In genomic region chr5:40716000-40716399, GRCh38 we compare ENCODE assay signal across 12 cellular contexts. TPM values are rescaled to one million over a fixed set of nuclear protein-coding genes. Genes with fewer than 3 reads are reported as not detected.
A peak's percentile ranks its signal among the peaks of the same experiment; 100 is the strongest.
DNase-seq lines count a peak whose midpoint lies in the region; ATAC-seq, FAIRE-seq and TF ChIP-seq lines count a peak whose summit lies in the region.
"Had no signal": no experiment of that assay in that cellular context is flagged by ENCODE, and none has a peak within 500 bp of the region (broad histone marks: within the 10 kb centered on the region; RNA-seq: fewer than 3 reads in every experiment).

No MANE protein-coding gene starts in this region.

- H3K36me3 Mint-ChIP-seq in neural progenitor cell: peaks cover 31% of the 10 kb centered on the region

- H2AFZ ChIP-seq in neural progenitor cell (replicated peaks): no peak overlapping the region

- H3K4me3 Mint-ChIP-seq in neural progenitor cell: no peak overlapping the region
- H3K4me3 Mint-ChIP-seq: naive thymus-derived CD4-positive, alpha-beta T cell had no signal

- no peaks in the 10 kb centered on the region for H3K36me3 ChIP-seq in neural progenitor cell
- H3K36me3 ChIP-seq: thyroid gland had no signal

- no peak overlapping the region for H3K4me2 ChIP-seq in neural progenitor cell
- H3K4me2 ChIP-seq: KMS-11 had no signal

- no peaks in the 10 kb centered on the region for H3K27me3 Mint-ChIP-seq in neural progenitor cell (ENCODE audit: insufficient read depth, low read depth)
- H3K27me3 Mint-ChIP-seq: naive thymus-derived CD4-positive, alpha-beta T cell had no signal

- no peaks in the 10 kb centered on the region for H3K79me2 ChIP-seq in neural progenitor cell (ENCODE audit: low read depth)

- FAIRE-seq in GM12892 (lab: Jason Lieb, UNC): peak; percentile 63

- no peaks in the 10 kb centered on the region for H3K27me3 ChIP-seq in neural progenitor cell
- H3K27me3 ChIP-seq: SJSA1, thyroid gland had no signal

- no peak for ATAC-seq in GM18502 (IDR thresholded peaks at IDR 0.05; ENCODE audit: poor library complexity, unreplicated experiment)
- ATAC-seq: naive thymus-derived CD4-positive, alpha-beta T cell had no signal

- DNase-seq in GM12892 (ENCODE audit: insufficient read length) (no peak), NB4 (ENCODE audit: low read depth) (peak; percentile 7), caudate nucleus (lab: John Stamatoyannopoulos, UW) (peak in 10 of 61 donors; percentile 1 to 34 (median 5)), neural progenitor cell (ENCODE audit: low spot score) (no peak), AG20443 (ENCODE audit: low spot score) (no peak), NCI-H1048 (lab: John Stamatoyannopoulos, UW) (no peak)
- DNase-seq: activated CD8-positive, alpha-beta memory T cell treated with anti-CD3 and anti-CD28 coated beads for 24 hours; naive thymus-derived CD4-positive, alpha-beta T cell; thyroid gland had no signal

- H3K9ac ChIP-seq in neural progenitor cell: no peak overlapping the region
- H3K9ac ChIP-seq: KMS-11 had no signal

- no peaks in the 10 kb centered on the region for H3F3A ChIP-seq in neural progenitor cell (ENCODE audit: low read depth)

- no peaks in the 10 kb centered on the region for H4K20me1 ChIP-seq in neural progenitor cell (ENCODE audit: low read depth)

- peak overlapping the region; percentile 56 for H3K27ac ChIP-seq in caudate nucleus (ENCODE audit: low read depth, low read length)
- H3K27ac ChIP-seq in neural progenitor cell: no peak overlapping the region
- H3K27ac ChIP-seq: KMS-11, SJSA1, thyroid gland had no signal

- H3K27ac Mint-ChIP-seq in neural progenitor cell: no peak overlapping the region
- H3K27ac Mint-ChIP-seq: naive thymus-derived CD4-positive, alpha-beta T cell had no signal

- TF ChIP-seq POLR2A in GM12892 (IDR thresholded peaks at IDR 0.05; ENCODE audit: low read depth, low read length): no peak
- no peak for TF ChIP-seq POLR2A in NB4 (IDR thresholded peaks at IDR 0.05; ENCODE audit: extremely low read depth, insufficient read length)

- H3K4me3 ChIP-seq in NB4 (ENCODE audit: low read depth, low read length) (no peak overlapping the region), neural progenitor cell (no peak overlapping the region)
- H3K4me3 ChIP-seq: SJSA1, thyroid gland had no signal

- TF ChIP-seq CTCF in NB4 (IDR thresholded peaks at IDR 0.05; ENCODE audit: low read depth, low read length) (peak; percentile 14), neural progenitor cell (IDR thresholded peaks at IDR 0.05) (peak; percentile 14)

- H3K9me3 Mint-ChIP-seq in neural progenitor cell: peaks cover 11% of the 10 kb centered on the region

- H3K4me1 ChIP-seq in neural progenitor cell: no peaks in the 10 kb centered on the region
- H3K4me1 ChIP-seq: SJSA1, thyroid gland had no signal

- H3K4me1 Mint-ChIP-seq in neural progenitor cell: no peaks in the 10 kb centered on the region

- no peaks in the 10 kb centered on the region for H3K9me3 ChIP-seq in neural progenitor cell (ENCODE audit: low read depth)
- H3K9me3 ChIP-seq: thyroid gland had no signal

RNA-seq across cellular contexts. Expression of gene PTGER4, which starts 36.3 kb away (rescaled TPM):
- 1.0 TPM for polyA plus RNA-seq in GM12892 (2012; ENCODE audit: missing spikeins)
- 0.65 TPM in 1 of 2 replicates, not detected in the other for total RNA-seq in neural progenitor cell (ENCODE audit: low replicate concordance)

RNA-seq across cellular contexts. Expression of gene TTC33, which starts 39.8 kb away (rescaled TPM):
- polyA plus RNA-seq in GM12892 (2012; ENCODE audit: missing spikeins): 13.1 TPM
- total RNA-seq in neural progenitor cell (ENCODE audit: low replicate concordance): 30.9 and 52.5 TPM in 2 replicates
